17 cellular contexts compared by ENCODE assay signal in genomic region chr3:45088959-45089358, GRCh38. TPM values are rescaled to one million over a fixed set of nuclear protein-coding genes. Genes with fewer than 3 reads are reported as not detected.
A peak's percentile ranks its signal among the peaks of the same experiment; 100 is the strongest.
DNase-seq lines count a peak whose midpoint lies in the region; ATAC-seq and TF ChIP-seq lines count a peak whose summit lies in the region.
"Had no signal": no experiment of that assay in that cellular context is flagged by ENCODE, and none has a peak within 500 bp of the region (broad histone marks: within the 10 kb centered on the region; RNA-seq: fewer than 3 reads in every experiment).

No MANE protein-coding gene starts in this region.

- POLR2A ChIA-PET in RWPE1 (lab: Yijun Ruan, JAX; ENCODE audit: low non-redundant PET): no interaction called here
- POLR2A ChIA-PET in CD4-positive, alpha-beta T cell (lab: Charles Lee): no interaction called here

- TF ChIP-seq CTCF in RWPE1 (conservative IDR thresholded peaks at IDR 0.05; ENCODE audit: low read depth) (no peak), foreskin keratinocyte (conservative IDR thresholded peaks at IDR 0.05) (no peak)
- TF ChIP-seq CTCF in CD4-positive, alpha-beta T cell (IDR thresholded peaks at IDR 0.05): no peak

- peaks cover 6% of the 10 kb centered on the region for H3K4me1 Mint-ChIP-seq in CD4-positive, alpha-beta T cell (ENCODE audit: low read depth)
- H3K4me1 Mint-ChIP-seq: naive B cell had no signal

- H3K36me3 Mint-ChIP-seq in CD4-positive, alpha-beta T cell (ENCODE audit: low read depth): peaks cover 30% of the 10 kb centered on the region
- H3K36me3 Mint-ChIP-seq: naive B cell had no signal

- H3K4me3 Mint-ChIP-seq in CD4-positive, alpha-beta T cell: no peak overlapping the region
- H3K4me3 Mint-ChIP-seq: naive B cell; T-helper 2 cell treated with Interferon-gamma antibody and Interleukin-4, amounts not matched to agents 5 μg/mL and 100 μg/mL, for 36 hours had no signal

- intact Hi-C loops in CD4-positive, alpha-beta T cell (cut with DNase I, micrococcal nuclease): no loop called here

- no peaks in the 10 kb centered on the region for H3K9me3 ChIP-seq in CD4-positive, alpha-beta T cell (ENCODE audit: control insufficient read depth, low read length)
- H3K9me3 ChIP-seq: left ventricle myocardium inferior had no signal

- peaks cover 40% of the 10 kb centered on the region for H3K4me1 ChIP-seq in foreskin keratinocyte

- ATAC-seq in foreskin keratinocyte (no peak), HG02938 (IDR thresholded peaks at IDR 0.05; ENCODE audit: unreplicated experiment) (no peak)
- no peak for ATAC-seq in CD4-positive, alpha-beta T cell (ENCODE audit: poor library complexity)

- DNase-seq in LHCN-M2 (ENCODE audit: low read depth) (peak; percentile 38), RWPE1 (ENCODE audit: low spot score) (no peak), foreskin keratinocyte (no peak), putamen (ENCODE audit: low spot score) (peak; percentile 86), DMS114 treated with DMSO at 0.1 percent for 48 hours (lab: John Stamatoyannopoulos, UW; ENCODE audit: unreplicated experiment) (no peak)
- no peak for DNase-seq in CD4-positive, alpha-beta T cell
- DNase-seq: activated CD4-positive, alpha-beta T cell treated with anti-CD3 and anti-CD28 coated beads, Interleukin-2, amount 50 U/mL, for 48 hours; activated naive CD4-positive, alpha-beta T cell treated with anti-CD3 and anti-CD28 coated beads, Interleukin-2, amount 50 U/mL, for 16 hours; KG1; left ventricle myocardium inferior; naive B cell; NCI-H1436; OCI-M1; retina; SHP77 had no signal

- H3K27me3 ChIP-seq in foreskin keratinocyte: no peaks in the 10 kb centered on the region
- H3K27me3 ChIP-seq in CD4-positive, alpha-beta T cell (ENCODE audit: control insufficient read depth, insufficient read depth, low read length): no peaks in the 10 kb centered on the region

- CTCF ChIA-PET in RWPE1 (lab: Yijun Ruan, JAX): interaction anchor here (0.6 to 0.7 kb wide), 2 partner anchors 112 to 249 kb away, joined by 3 read pairs; no protein-coding TSS in a partner anchor
- CTCF ChIA-PET in CD4-positive, alpha-beta T cell (lab: Charles Lee): no interaction called here

- no peaks in the 10 kb centered on the region for H3K27me3 Mint-ChIP-seq in CD4-positive, alpha-beta T cell

- H3K27ac ChIP-seq in RWPE1 (peak overlapping the region; percentile 86), foreskin keratinocyte (peak overlapping the region; percentile 58)
- H3K27ac ChIP-seq in CD4-positive, alpha-beta T cell (ENCODE audit: low read depth, low read length): no peak overlapping the region
- H3K27ac ChIP-seq: left ventricle myocardium inferior had no signal

- no peaks in the 10 kb centered on the region for H3K9me3 Mint-ChIP-seq in CD4-positive, alpha-beta T cell
- H3K9me3 Mint-ChIP-seq: naive B cell; T-helper 2 cell treated with Interferon-gamma antibody and Interleukin-4, amounts not matched to agents 5 μg/mL and 100 μg/mL, for 36 hours had no signal

- H3K27ac Mint-ChIP-seq in CD4-positive, alpha-beta T cell: no peak overlapping the region
- H3K27ac Mint-ChIP-seq: T-helper 2 cell treated with Interferon-gamma antibody and Interleukin-4, amounts not matched to agents 5 μg/mL and 100 μg/mL, for 36 hours had no signal

RNA-seq across cellular contexts. Expression of gene CDCP1, which starts 57.2 kb away (rescaled TPM):
- 19.6 and 23.0 TPM in 2 replicates for total RNA-seq in LHCN-M2 (2014; rRNA removed)
- 1.4 TPM for polyA plus RNA-seq in LHCN-M2 (2012)
- total RNA-seq in foreskin keratinocyte: 147 and 163 TPM in 2 replicates
- polyA plus RNA-seq in foreskin keratinocyte: 61.3 and 62.2 TPM in 2 replicates
- total RNA-seq in CD4-positive, alpha-beta T cell: 1 to 10 TPM; 1.7 to 1.8 TPM

Comparison
In these comparisons a context has a peak if more than half of its experiments do, and no peak if none do; other contexts are left out.
1. DNase-seq: peak in LHCN-M2 (single experiment) and putamen (single experiment); none in RWPE1 (single experiment), foreskin keratinocyte (0 of 2), DMS114 treated with DMSO at 0.1 percent for 48 hours (single experiment) and CD4-positive, alpha-beta T cell (0 of 10).